In genomic region chr11:63738720-63739360, GRCh38 we compare ENCODE assay signal across 8 cellular contexts. TPM values are rescaled to one million over a fixed set of nuclear protein-coding genes. Genes with fewer than 3 reads are reported as not detected.
DNase-seq lines count a peak whose midpoint lies in the region; ATAC-seq, FAIRE-seq and TF ChIP-seq lines count a peak whose summit lies in the region.

No MANE protein-coding gene starts in this region.

- no peaks in the 10 kb centered on the region for H3K4me1 ChIP-seq in lung (ENCODE audit: control insufficient read depth in 2 of 2, insufficient read depth in 2 of 2, low read length in 2 of 2)

- in situ Hi-C loops in ACHN (cut with HindIII; ENCODE audit: low pct_ligation_motif_present, low pct_unique_long_range_greater_than_20kb, low sequenced_read_pairs), result no loop called here

- peak; percentile 72 for DNase-seq in ACHN
- DNase-seq in GM19239 (ENCODE audit: insufficient read length, low spot score), result no peak
- DNase-seq in NCI-H2227 treated with DMSO at 0.1 percent for 48 hours (lab: John Stamatoyannopoulos, UW), result peak; percentile 79
- DNase-seq in activated CD4-positive, alpha-beta T cell treated with anti-CD3 and anti-CD28 coated beads for 4 hours, result peak; percentile 34 to 71
- peak; percentile 76 for DNase-seq in coronary artery (ENCODE audit: low spot score)
- DNase-seq in lung (ENCODE audit: low spot score), result peak; percentile 63
- DNase-seq in stimulated activated CD8-positive, alpha-beta memory T cell treated with anti-CD3 and anti-CD28 coated beads, Interleukin-15, amount 100 ng/mL, for 1 hour (ENCODE audit: low read depth), result peak; percentile 56

- peak; percentile 76 for FAIRE-seq in GM19239 (lab: Jason Lieb, UNC)

- no peaks in the 10 kb centered on the region for H3K9me3 ChIP-seq in lung (ENCODE audit: control insufficient read depth in 2 of 2, insufficient read depth in 1 of 2, low read length in 1 of 2)

- H3K27ac ChIP-seq in coronary artery (no peak overlapping the region), lung (ENCODE audit: low read depth in 1 of 2, low read length in 1 of 2) (no peak overlapping the region)

- TF ChIP-seq CTCF in coronary artery (IDR thresholded peaks at IDR 0.05) (peak; percentile 84), lung (IDR thresholded peaks at IDR 0.05; ENCODE audit: control extremely low read depth, extremely low read depth) (peak; percentile 82)

- H3K36me3 ChIP-seq in lung (ENCODE audit: control insufficient read depth in 2 of 2, insufficient read depth in 2 of 2, low read length in 2 of 2), result no peaks in the 10 kb centered on the region

- H3K4me3 ChIP-seq in coronary artery (no peak overlapping the region), lung (no peak overlapping the region)

- H3K27me3 ChIP-seq in lung (ENCODE audit: control insufficient read depth, insufficient read depth), result no peaks in the 10 kb centered on the region

- ATAC-seq in lung (ENCODE audit: insufficient read depth, low FRiP score) (no peak), HG03442 (IDR thresholded peaks at IDR 0.05; ENCODE audit: unreplicated experiment) (no peak)

- WGBS in lung, 2 donors, result 23 to 27% methylated on average over 8 of the region's 8 CpGs

RNA-seq across cellular contexts. Expression of gene ZFTA, which starts 29.7 kb away (rescaled TPM):
- total RNA-seq in lung, result 10 to 100 TPM in 1 of 2 donors, 1 to 10 TPM in 1; 8.7 to 21.8 TPM
- polyA plus RNA-seq in lung, result 1 to 10 TPM; 4.1 to 4.6 TPM

RNA-seq across cellular contexts. Expression of gene RTN3, which starts 57.5 kb away (rescaled TPM):
- total RNA-seq in lung, result 100 to 1,000 TPM in 1 of 2 donors, 10 to 100 TPM in 1; 82.1 to 102 TPM
- 10 to 100 TPM; 87.0 to 98.2 TPM for polyA plus RNA-seq in lung
